In the genomic region with DNA sequence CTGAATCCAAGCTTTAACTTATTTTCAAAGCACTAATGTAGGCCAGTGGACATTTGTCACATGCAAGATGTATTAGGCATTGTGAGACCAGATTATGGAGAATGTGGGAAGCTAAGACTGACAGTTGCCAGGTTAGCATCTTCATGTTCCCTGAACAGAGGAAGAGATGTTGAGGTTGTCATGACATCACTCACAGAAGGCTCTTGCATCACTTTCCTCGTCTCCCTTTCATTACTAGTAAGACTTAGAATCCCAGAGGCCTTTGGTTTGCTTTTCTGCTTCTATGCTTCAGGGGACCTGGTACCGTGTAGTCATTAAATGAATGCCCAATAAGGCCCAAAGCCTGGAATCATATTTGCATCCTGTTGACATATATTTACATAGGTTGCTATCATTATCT, we compare ENCODE assay signal across 24 cellular contexts.
"Had no signal": no experiment of that assay in that cellular context is flagged by ENCODE, and none has a peak within 500 bp of the region (broad histone marks: within the 10 kb centered on the region; RNA-seq: fewer than 3 reads in every experiment).

No MANE protein-coding gene starts in this region.

- DNase-seq: activated CD4-positive, alpha-beta T cell treated with anti-CD3 and anti-CD28 coated beads, Interleukin-2, amount 50 U/mL, for 1 hour; activated CD4-positive, CD25-positive, alpha-beta regulatory T cell treated with anti-CD3 and anti-CD28 coated beads, Interleukin-2, amount 50 U/mL, for 72 hours; activated CD8-positive, alpha-beta T cell treated with anti-CD3 and anti-CD28 coated beads for 36 hours; activated effector memory CD4-positive, alpha-beta T cell treated with Interleukin-2 at 50 U/mL for 16 hours; activated naive CD4-positive, alpha-beta T cell treated with Interleukin-2 at 50 U/mL for 16 hours; activated naive CD8-positive, alpha-beta T cell treated with anti-CD3 and anti-CD28 coated beads, Interleukin-2, amount 10 ng/mL, durations not matched to agents 7 days and 5 days; activated T-cell treated with anti-CD3 and anti-CD28 coated beads, Interleukin-2, amount 50 U/mL, for 4 hours; caudate nucleus; cortex of kidney; effector memory CD8-positive, alpha-beta T cell; erythroblast; islet precursor cell; mammary epithelial cell; naive thymus-derived CD4-positive, alpha-beta T cell; occipital lobe; stimulated activated naive CD4-positive, alpha-beta T cell; T-helper 9 cell had no signal

- H3K27me3 Mint-ChIP-seq: activated CD8-positive, alpha-beta T cell treated with anti-CD3 and anti-CD28 coated beads for 36 hours; activated naive CD8-positive, alpha-beta T cell treated with anti-CD3 and anti-CD28 coated beads, Interleukin-2, amount 10 ng/mL, durations not matched to agents 7 days and 5 days; effector memory CD8-positive, alpha-beta T cell; naive thymus-derived CD4-positive, alpha-beta T cell had no signal

- H3K27me3 ChIP-seq: gastroesophageal sphincter, hepatocyte, neural progenitor cell, right atrium auricular region, suprapubic skin, tibial nerve had no signal

- H3K4me3 Mint-ChIP-seq: activated CD8-positive, alpha-beta T cell treated with anti-CD3 and anti-CD28 coated beads for 36 hours; activated naive CD8-positive, alpha-beta T cell treated with anti-CD3 and anti-CD28 coated beads, Interleukin-2, amount 10 ng/mL, durations not matched to agents 7 days and 5 days; activated T-cell treated with anti-CD3 and anti-CD28 coated beads, Interleukin-2, amount 50 U/mL, for 4 hours; effector memory CD8-positive, alpha-beta T cell; naive thymus-derived CD4-positive, alpha-beta T cell; neural progenitor cell had no signal

- H3K4me1 ChIP-seq: parathyroid adenoma had no signal

- ATAC-seq: activated CD8-positive, alpha-beta T cell treated with anti-CD3 and anti-CD28 coated beads for 36 hours; activated T-cell treated with anti-CD3 and anti-CD28 coated beads, Interleukin-2, amount 50 U/mL, for 4 hours; effector memory CD8-positive, alpha-beta T cell; gastroesophageal sphincter; naive thymus-derived CD4-positive, alpha-beta T cell had no signal

- H3K9me3 Mint-ChIP-seq: activated CD8-positive, alpha-beta T cell treated with anti-CD3 and anti-CD28 coated beads for 36 hours; activated naive CD8-positive, alpha-beta T cell treated with anti-CD3 and anti-CD28 coated beads, Interleukin-2, amount 10 ng/mL, durations not matched to agents 7 days and 5 days; activated T-cell treated with anti-CD3 and anti-CD28 coated beads, Interleukin-2, amount 50 U/mL, for 4 hours; effector memory CD8-positive, alpha-beta T cell; naive thymus-derived CD4-positive, alpha-beta T cell; neural progenitor cell had no signal

- H3K4me3 ChIP-seq: gastroesophageal sphincter, hepatocyte, neural progenitor cell, right atrium auricular region, suprapubic skin, tibial nerve had no signal

- H3K36me3 Mint-ChIP-seq: neural progenitor cell had no signal

- H3K36me3 ChIP-seq: gastroesophageal sphincter, neural progenitor cell, right atrium auricular region, suprapubic skin, tibial nerve had no signal

- H3K9me3 ChIP-seq: gastroesophageal sphincter, right atrium auricular region, suprapubic skin, tibial nerve had no signal

- H3K27ac Mint-ChIP-seq: activated CD8-positive, alpha-beta T cell treated with anti-CD3 and anti-CD28 coated beads for 36 hours; activated naive CD8-positive, alpha-beta T cell treated with anti-CD3 and anti-CD28 coated beads, Interleukin-2, amount 10 ng/mL, durations not matched to agents 7 days and 5 days; neural progenitor cell had no signal

- H3K27ac ChIP-seq: gastroesophageal sphincter, hepatocyte, neural progenitor cell, parathyroid adenoma, suprapubic skin, tibial nerve had no signal
